1 cellular context compared by ENCODE assay signal in genomic region chr9:5846080-5846479, GRCh38.
TF ChIP-seq lines count a peak whose summit lies in the region.

No MANE protein-coding gene starts in this region.

TF ChIP-seq in SK-N-SH treated with all-trans-retinoic acid at 6 μM for 48 hours, 23 proteins besides CTCF, POLR2A, EP300 and RAD21 (continued from another document):
- TF ChIP-seq ZFP30 (CRISPR knock-in tag; IDR thresholded peaks at IDR 0.05) (no peak), ESRRG (CRISPR knock-in tag; IDR thresholded peaks at IDR 0.05) (no peak), OSR1 (CRISPR knock-in tag; IDR thresholded peaks at IDR 0.05) (no peak), SNAI2 (CRISPR knock-in tag; IDR thresholded peaks at IDR 0.05) (no peak), TOX (CRISPR knock-in tag; IDR thresholded peaks at IDR 0.05; ENCODE audit: borderline replicate concordance) (no peak), BACH2 (CRISPR knock-in tag; IDR thresholded peaks at IDR 0.05; ENCODE audit: borderline replicate concordance) (no peak), RARB (CRISPR knock-in tag; IDR thresholded peaks at IDR 0.05) (no peak), ZNF70 (CRISPR knock-in tag; IDR thresholded peaks at IDR 0.05) (no peak), ZNF8 (CRISPR knock-in tag; IDR thresholded peaks at IDR 0.05) (no peak), PPARA (CRISPR knock-in tag; IDR thresholded peaks at IDR 0.05; ENCODE audit: borderline replicate concordance) (no peak), CREB5 (CRISPR knock-in tag; IDR thresholded peaks at IDR 0.05; ENCODE audit: low read depth) (no peak), ZNF565 (CRISPR knock-in tag; conservative IDR thresholded peaks at IDR 0.05; ENCODE audit: low read depth) (no peak), ARNTL (CRISPR knock-in tag; IDR thresholded peaks at IDR 0.05; ENCODE audit: borderline replicate concordance, low read depth) (no peak)
- TF ChIP-seq, protein P1, sequence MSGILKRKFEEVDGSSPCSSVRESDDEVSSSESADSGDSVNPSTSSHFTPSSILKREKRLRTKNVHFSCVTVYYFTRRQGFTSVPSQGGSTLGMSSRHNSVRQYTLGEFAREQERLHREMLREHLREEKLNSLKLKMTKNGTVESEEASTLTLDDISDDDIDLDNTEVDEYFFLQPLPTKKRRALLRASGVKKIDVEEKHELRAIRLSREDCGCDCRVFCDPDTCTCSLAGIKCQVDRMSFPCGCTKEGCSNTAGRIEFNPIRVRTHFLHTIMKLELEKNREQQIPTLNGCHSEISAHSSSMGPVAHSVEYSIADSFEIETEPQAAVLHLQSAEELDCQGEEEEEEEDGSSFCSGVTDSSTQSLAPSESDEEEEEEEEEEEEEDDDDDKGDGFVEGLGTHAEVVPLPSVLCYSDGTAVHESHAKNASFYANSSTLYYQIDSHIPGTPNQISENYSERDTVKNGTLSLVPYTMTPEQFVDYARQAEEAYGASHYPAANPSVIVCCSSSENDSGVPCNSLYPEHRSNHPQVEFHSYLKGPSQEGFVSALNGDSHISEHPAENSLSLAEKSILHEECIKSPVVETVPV (CRISPR knock-in tag; IDR thresholded peaks at IDR 0.05) = no peak
- TF ChIP-seq, protein P2, sequence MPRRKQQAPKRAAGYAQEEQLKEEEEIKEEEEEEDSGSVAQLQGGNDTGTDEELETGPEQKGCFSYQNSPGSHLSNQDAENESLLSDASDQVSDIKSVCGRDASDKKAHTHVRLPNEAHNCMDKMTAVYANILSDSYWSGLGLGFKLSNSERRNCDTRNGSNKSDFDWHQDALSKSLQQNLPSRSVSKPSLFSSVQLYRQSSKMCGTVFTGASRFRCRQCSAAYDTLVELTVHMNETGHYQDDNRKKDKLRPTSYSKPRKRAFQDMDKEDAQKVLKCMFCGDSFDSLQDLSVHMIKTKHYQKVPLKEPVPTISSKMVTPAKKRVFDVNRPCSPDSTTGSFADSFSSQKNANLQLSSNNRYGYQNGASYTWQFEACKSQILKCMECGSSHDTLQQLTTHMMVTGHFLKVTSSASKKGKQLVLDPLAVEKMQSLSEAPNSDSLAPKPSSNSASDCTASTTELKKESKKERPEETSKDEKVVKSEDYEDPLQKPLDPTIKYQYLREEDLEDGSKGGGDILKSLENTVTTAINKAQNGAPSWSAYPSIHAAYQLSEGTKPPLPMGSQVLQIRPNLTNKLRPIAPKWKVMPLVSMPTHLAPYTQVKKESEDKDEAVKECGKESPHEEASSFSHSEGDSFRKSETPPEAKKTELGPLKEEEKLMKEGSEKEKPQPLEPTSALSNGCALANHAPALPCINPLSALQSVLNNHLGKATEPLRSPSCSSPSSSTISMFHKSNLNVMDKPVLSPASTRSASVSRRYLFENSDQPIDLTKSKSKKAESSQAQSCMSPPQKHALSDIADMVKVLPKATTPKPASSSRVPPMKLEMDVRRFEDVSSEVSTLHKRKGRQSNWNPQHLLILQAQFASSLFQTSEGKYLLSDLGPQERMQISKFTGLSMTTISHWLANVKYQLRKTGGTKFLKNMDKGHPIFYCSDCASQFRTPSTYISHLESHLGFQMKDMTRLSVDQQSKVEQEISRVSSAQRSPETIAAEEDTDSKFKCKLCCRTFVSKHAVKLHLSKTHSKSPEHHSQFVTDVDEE (CRISPR knock-in tag; IDR thresholded peaks at IDR 0.05) = no peak
- TF ChIP-seq, protein P3, sequence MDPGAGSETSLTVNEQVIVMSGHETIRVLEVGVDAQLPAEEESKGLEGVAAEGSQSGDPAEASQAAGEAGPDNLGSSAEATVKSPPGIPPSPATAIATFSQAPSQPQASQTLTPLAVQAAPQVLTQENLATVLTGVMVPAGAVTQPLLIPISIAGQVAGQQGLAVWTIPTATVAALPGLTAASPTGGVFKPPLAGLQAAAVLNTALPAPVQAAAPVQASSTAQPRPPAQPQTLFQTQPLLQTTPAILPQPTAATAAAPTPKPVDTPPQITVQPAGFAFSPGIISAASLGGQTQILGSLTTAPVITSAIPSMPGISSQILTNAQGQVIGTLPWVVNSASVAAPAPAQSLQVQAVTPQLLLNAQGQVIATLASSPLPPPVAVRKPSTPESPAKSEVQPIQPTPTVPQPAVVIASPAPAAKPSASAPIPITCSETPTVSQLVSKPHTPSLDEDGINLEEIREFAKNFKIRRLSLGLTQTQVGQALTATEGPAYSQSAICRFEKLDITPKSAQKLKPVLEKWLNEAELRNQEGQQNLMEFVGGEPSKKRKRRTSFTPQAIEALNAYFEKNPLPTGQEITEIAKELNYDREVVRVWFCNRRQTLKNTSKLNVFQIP (CRISPR knock-in tag; IDR thresholded peaks at IDR 0.05; ENCODE audit: borderline replicate concordance, low read depth) = no peak
TF ChIP-seq in SK-N-SH treated with all-trans-retinoic acid at 6 μM for 48 hours: peak in this region for 0.
